20 cellular contexts compared by ENCODE assay signal in genomic region chr16:8645831-8646230, GRCh38. TPM values are rescaled to one million over a fixed set of nuclear protein-coding genes. Genes with fewer than 3 reads are reported as not detected.
DNase-seq lines count a peak whose midpoint lies in the region; ATAC-seq and TF ChIP-seq lines count a peak whose summit lies in the region.
"Had no signal": no experiment of that assay in that cellular context is flagged by ENCODE, and none has a peak within 500 bp of the region (broad histone marks: within the 10 kb centered on the region; RNA-seq: fewer than 3 reads in every experiment).

No MANE protein-coding gene starts in this region.

- no peak overlapping the region for H2AFZ ChIP-seq in OCI-LY7 (ENCODE audit: low read length)
- H2AFZ ChIP-seq: GM23248 had no signal

- H3K4me1 ChIP-seq in OCI-LY7 (ENCODE audit: insufficient read depth, low read length, poor library complexity, severe bottlenecking), result no peaks in the 10 kb centered on the region
- H3K4me1 ChIP-seq: A549 had no signal

- peaks cover 36% of the 10 kb centered on the region for H3K36me3 Mint-ChIP-seq in activated naive CD8-positive, alpha-beta T cell treated with anti-CD3 and anti-CD28 coated beads for 36 hours
- peaks cover 37% of the 10 kb centered on the region for H3K36me3 Mint-ChIP-seq in activated naive CD8-positive, alpha-beta T cell treated with anti-CD3 and anti-CD28 coated beads, Interleukin-2, amount 50 U/mL, for 24 hours (ENCODE audit: low read depth)
- peaks cover 58% of the 10 kb centered on the region for H3K36me3 Mint-ChIP-seq in activated T-helper 1 cell treated with anti-CD3 and anti-CD28 coated beads, Interleukin-12 subunit alpha, Interleukin-12 subunit beta, Interleukin-2, Interleukin-4 antibody, amounts not matched to agents 30 ng/mL and 10 ng/mL and 1 ng/mL, durations not matched to agents 14 hours and 24 hours and 36 hours (ENCODE audit: low read depth)
- H3K36me3 Mint-ChIP-seq in activated CD4-positive, alpha-beta memory T cell treated with anti-CD3 and anti-CD28 coated beads, Interleukin-2, amount 10 ng/mL, durations not matched to agents 7 days and 5 days (ENCODE audit: low read depth), result peaks cover 53% of the 10 kb centered on the region

- peaks cover 9% of the 10 kb centered on the region for H3K4me1 Mint-ChIP-seq in activated naive CD8-positive, alpha-beta T cell treated with anti-CD3 and anti-CD28 coated beads for 36 hours
- H3K4me1 Mint-ChIP-seq in activated naive CD8-positive, alpha-beta T cell treated with anti-CD3 and anti-CD28 coated beads, Interleukin-2, amount 50 U/mL, for 24 hours, result peaks cover 10% of the 10 kb centered on the region
- peaks cover 8% of the 10 kb centered on the region for H3K4me1 Mint-ChIP-seq in activated T-helper 1 cell treated with anti-CD3 and anti-CD28 coated beads, Interleukin-12 subunit alpha, Interleukin-12 subunit beta, Interleukin-2, Interleukin-4 antibody, amounts not matched to agents 30 ng/mL and 10 ng/mL and 1 ng/mL, durations not matched to agents 14 hours and 24 hours and 36 hours (ENCODE audit: low read depth)
- peaks cover 17% of the 10 kb centered on the region for H3K4me1 Mint-ChIP-seq in activated CD4-positive, alpha-beta memory T cell treated with anti-CD3 and anti-CD28 coated beads, Interleukin-2, amount 10 ng/mL, durations not matched to agents 7 days and 5 days

- H3K9me2 ChIP-seq in OCI-LY7 (ENCODE audit: insufficient read depth, low read length), result no peaks in the 10 kb centered on the region

- no peaks in the 10 kb centered on the region for H4K20me1 ChIP-seq in OCI-LY7 (ENCODE audit: insufficient read depth, low read length)

- H3K4me3 Mint-ChIP-seq in activated naive CD8-positive, alpha-beta T cell treated with anti-CD3 and anti-CD28 coated beads for 36 hours, result no peak overlapping the region
- no peak overlapping the region for H3K4me3 Mint-ChIP-seq in activated naive CD8-positive, alpha-beta T cell treated with anti-CD3 and anti-CD28 coated beads, Interleukin-2, amount 50 U/mL, for 24 hours
- H3K4me3 Mint-ChIP-seq in activated T-helper 1 cell treated with anti-CD3 and anti-CD28 coated beads, Interleukin-12 subunit alpha, Interleukin-12 subunit beta, Interleukin-2, Interleukin-4 antibody, amounts not matched to agents 30 ng/mL and 10 ng/mL and 1 ng/mL, durations not matched to agents 14 hours and 24 hours and 36 hours, result no peak overlapping the region
- no peak overlapping the region for H3K4me3 Mint-ChIP-seq in activated CD4-positive, alpha-beta memory T cell treated with anti-CD3 and anti-CD28 coated beads, Interleukin-2, amount 10 ng/mL, durations not matched to agents 7 days and 5 days

- no peaks in the 10 kb centered on the region for H3K27me3 Mint-ChIP-seq in activated naive CD8-positive, alpha-beta T cell treated with anti-CD3 and anti-CD28 coated beads for 36 hours
- H3K27me3 Mint-ChIP-seq in activated naive CD8-positive, alpha-beta T cell treated with anti-CD3 and anti-CD28 coated beads, Interleukin-2, amount 50 U/mL, for 24 hours, result no peaks in the 10 kb centered on the region
- no peaks in the 10 kb centered on the region for H3K27me3 Mint-ChIP-seq in activated T-helper 1 cell treated with anti-CD3 and anti-CD28 coated beads, Interleukin-12 subunit alpha, Interleukin-12 subunit beta, Interleukin-2, Interleukin-4 antibody, amounts not matched to agents 30 ng/mL and 10 ng/mL and 1 ng/mL, durations not matched to agents 14 hours and 24 hours and 36 hours (ENCODE audit: insufficient read depth)
- H3K27me3 Mint-ChIP-seq in activated CD4-positive, alpha-beta memory T cell treated with anti-CD3 and anti-CD28 coated beads, Interleukin-2, amount 10 ng/mL, durations not matched to agents 7 days and 5 days, result no peaks in the 10 kb centered on the region

- peaks cover 73% of the 10 kb centered on the region for H3K36me3 ChIP-seq in OCI-LY7 (ENCODE audit: insufficient read depth, low read length)

- intact Hi-C loops in activated T-helper 1 cell treated with anti-CD3 and anti-CD28 coated beads, Interleukin-12 subunit alpha, Interleukin-12 subunit beta, Interleukin-2, Interleukin-4 antibody, amounts not matched to agents 30 ng/mL and 10 ng/mL and 1 ng/mL, durations not matched to agents 14 hours and 24 hours and 36 hours (cut with micrococcal nuclease), result no loop called here
- intact Hi-C loops in OCI-LY7 (cut with micrococcal nuclease; ENCODE audit: unreplicated experiment), result no loop called here

- DNase-seq in activated naive CD8-positive, alpha-beta T cell treated with anti-CD3 and anti-CD28 coated beads for 36 hours, result no peak
- no peak for DNase-seq in activated naive CD8-positive, alpha-beta T cell treated with anti-CD3 and anti-CD28 coated beads, Interleukin-2, amount 50 U/mL, for 24 hours
- DNase-seq in activated T-helper 1 cell treated with anti-CD3 and anti-CD28 coated beads, Interleukin-12 subunit alpha, Interleukin-12 subunit beta, Interleukin-2, Interleukin-4 antibody, amounts not matched to agents 30 ng/mL and 10 ng/mL and 1 ng/mL, durations not matched to agents 14 hours and 24 hours and 36 hours (ENCODE audit: low spot score), result no peak
- DNase-seq in fibroblast of mammary gland (ENCODE audit: low read depth), result peak; percentile 70
- no peak for DNase-seq in NCI-H2196 (lab: John Stamatoyannopoulos, UW; ENCODE audit: unreplicated experiment)
- no peak for DNase-seq in activated CD4-positive, alpha-beta memory T cell treated with anti-CD3 and anti-CD28 coated beads, Interleukin-2, amount 10 ng/mL, durations not matched to agents 7 days and 5 days
- DNase-seq in OCI-LY7 (ENCODE audit: low spot score), result no peak
- DNase-seq: DMS 273 treated with DMSO at 0.1 percent for 48 hours, GDM1, GM23248, HCEC 1CT, NCI-H1436, NCI-H2081, NCI-H510A treated with DMSO at 0.1 percent for 48 hours, SHP77 treated with DMSO at 0.1 percent for 48 hours had no signal

- no peak for ATAC-seq in activated naive CD8-positive, alpha-beta T cell treated with anti-CD3 and anti-CD28 coated beads, Interleukin-2, amount 50 U/mL, for 24 hours
- ATAC-seq in HG03097 (IDR thresholded peaks at IDR 0.05; ENCODE audit: low FRiP score, unreplicated experiment), result no peak
- ATAC-seq: A549, GM12878, K562 had no signal

- H3K27ac Mint-ChIP-seq in activated naive CD8-positive, alpha-beta T cell treated with anti-CD3 and anti-CD28 coated beads for 36 hours, result peak overlapping the region; percentile 2
- H3K27ac Mint-ChIP-seq in activated naive CD8-positive, alpha-beta T cell treated with anti-CD3 and anti-CD28 coated beads, Interleukin-2, amount 50 U/mL, for 24 hours, result no peak overlapping the region
- peak overlapping the region; percentile 0 for H3K27ac Mint-ChIP-seq in activated T-helper 1 cell treated with anti-CD3 and anti-CD28 coated beads, Interleukin-12 subunit alpha, Interleukin-12 subunit beta, Interleukin-2, Interleukin-4 antibody, amounts not matched to agents 30 ng/mL and 10 ng/mL and 1 ng/mL, durations not matched to agents 14 hours and 24 hours and 36 hours
- no peak overlapping the region for H3K27ac Mint-ChIP-seq in activated CD4-positive, alpha-beta memory T cell treated with anti-CD3 and anti-CD28 coated beads, Interleukin-2, amount 10 ng/mL, durations not matched to agents 7 days and 5 days

- BruUV-seq in OCI-LY7 (replicated peaks; lab: Mats Ljungman, UMichigan), result no TSS peak

- H3K4me3 ChIP-seq in fibroblast of mammary gland (ENCODE audit: control insufficient read depth, low read depth, low read length) (no peak overlapping the region), OCI-LY7 (ENCODE audit: low read depth, low read length, poor library complexity, severe bottlenecking) (no peak overlapping the region)
- H3K4me3 ChIP-seq: A549; BLaER1 treated with 17β-estradiol and CSF1 and Interleukin-3, amounts not matched to agents 10 nM and 100 nM; GM12878; GM23248; K562 had no signal

- POLR2A ChIA-PET in activated CD4-positive, alpha-beta memory T cell treated with anti-CD3 and anti-CD28 coated beads, Interleukin-2, amount 10 ng/mL, durations not matched to agents 7 days and 5 days (lab: Charles Lee), result interaction anchor here (1.3 kb wide), 1 partner anchor 17 kb away, joined by 4 read pairs; no protein-coding TSS in a partner anchor
- POLR2A ChIA-PET in OCI-LY7 (lab: Charles Lee), result no interaction called here

- CTCF ChIA-PET in activated CD4-positive, alpha-beta memory T cell treated with anti-CD3 and anti-CD28 coated beads, Interleukin-2, amount 10 ng/mL, durations not matched to agents 7 days and 5 days (lab: Charles Lee), result interaction anchor here (1.7 kb wide), 1 partner anchor 9 kb away, joined by 4 read pairs; no protein-coding TSS in a partner anchor
- CTCF ChIA-PET in OCI-LY7 (lab: Charles Lee; ENCODE audit: unreplicated experiment), result no interaction called here

- no peak overlapping the region for H3K4me2 ChIP-seq in OCI-LY7 (ENCODE audit: low read length)
- H3K4me2 ChIP-seq: A549 had no signal

- no peak for TF ChIP-seq CTCF in fibroblast of mammary gland (conservative IDR thresholded peaks at IDR 0.05; ENCODE audit: control insufficient read depth, insufficient read depth, low read depth, low read length)
- TF ChIP-seq CTCF in OCI-LY7 (conservative IDR thresholded peaks at IDR 0.05; ENCODE audit: low read length), result no peak

- no peaks in the 10 kb centered on the region for H3K9me3 Mint-ChIP-seq in activated naive CD8-positive, alpha-beta T cell treated with anti-CD3 and anti-CD28 coated beads for 36 hours
- no peaks in the 10 kb centered on the region for H3K9me3 Mint-ChIP-seq in activated naive CD8-positive, alpha-beta T cell treated with anti-CD3 and anti-CD28 coated beads, Interleukin-2, amount 50 U/mL, for 24 hours
- no peaks in the 10 kb centered on the region for H3K9me3 Mint-ChIP-seq in activated T-helper 1 cell treated with anti-CD3 and anti-CD28 coated beads, Interleukin-12 subunit alpha, Interleukin-12 subunit beta, Interleukin-2, Interleukin-4 antibody, amounts not matched to agents 30 ng/mL and 10 ng/mL and 1 ng/mL, durations not matched to agents 14 hours and 24 hours and 36 hours
- no peaks in the 10 kb centered on the region for H3K9me3 Mint-ChIP-seq in activated CD4-positive, alpha-beta memory T cell treated with anti-CD3 and anti-CD28 coated beads, Interleukin-2, amount 10 ng/mL, durations not matched to agents 7 days and 5 days

- H3K27ac ChIP-seq in OCI-LY7 (ENCODE audit: low read depth, low read length, poor library complexity, severe bottlenecking), result no peak overlapping the region
- H3K27ac ChIP-seq: A549, GM23248 had no signal

- no peaks in the 10 kb centered on the region for H3K79me2 ChIP-seq in OCI-LY7 (ENCODE audit: insufficient read depth, low read depth, low read length)

- H3K9me3 ChIP-seq in OCI-LY7 (ENCODE audit: low read length), result no peaks in the 10 kb centered on the region
- H3K9me3 ChIP-seq: A549; BLaER1 treated with 17β-estradiol and CSF1 and Interleukin-3, amounts not matched to agents 10 nM and 100 nM had no signal

RNA-seq across cellular contexts. Expression of gene METTL22, which starts 24.3 kb away (rescaled TPM):
- 10 to 100 TPM; 25.0 to 26.8 TPM for total RNA-seq in activated naive CD8-positive, alpha-beta T cell treated with anti-CD3 and anti-CD28 coated beads for 36 hours
- 30.0 and 32.0 TPM in 2 replicates for total RNA-seq in activated T-helper 1 cell treated with anti-CD3 and anti-CD28 coated beads, Interleukin-12 subunit alpha, Interleukin-12 subunit beta, Interleukin-2, Interleukin-4 antibody, amounts not matched to agents 30 ng/mL and 10 ng/mL and 1 ng/mL, durations not matched to agents 14 hours and 24 hours and 36 hours
- total RNA-seq in activated CD4-positive, alpha-beta memory T cell treated with anti-CD3 and anti-CD28 coated beads, Interleukin-2, amount 10 ng/mL, durations not matched to agents 7 days and 5 days, result 10 to 100 TPM; 25.7 to 27.6 TPM
- 17.7 and 22.4 TPM in 2 replicates for total RNA-seq in OCI-LY7 (2014; rRNA removed; shearing (Covaris generic))
- total RNA-seq in OCI-LY7 (2022), result 55.0 and 55.2 TPM in 2 replicates

RNA-seq across cellular contexts. Expression of gene ABAT, which starts 28.6 kb away (rescaled TPM):
- 1 to 10 TPM; 4.1 to 4.8 TPM for total RNA-seq in activated naive CD8-positive, alpha-beta T cell treated with anti-CD3 and anti-CD28 coated beads for 36 hours
- 7.3 and 7.7 TPM in 2 replicates for total RNA-seq in activated T-helper 1 cell treated with anti-CD3 and anti-CD28 coated beads, Interleukin-12 subunit alpha, Interleukin-12 subunit beta, Interleukin-2, Interleukin-4 antibody, amounts not matched to agents 30 ng/mL and 10 ng/mL and 1 ng/mL, durations not matched to agents 14 hours and 24 hours and 36 hours
- 1 to 10 TPM; 5.5 to 5.9 TPM for total RNA-seq in activated CD4-positive, alpha-beta memory T cell treated with anti-CD3 and anti-CD28 coated beads, Interleukin-2, amount 10 ng/mL, durations not matched to agents 7 days and 5 days
- 2.0 and 6.2 TPM in 2 replicates for total RNA-seq in OCI-LY7 (2014; rRNA removed; shearing (Covaris generic))
- 4.1 and 6.7 TPM in 2 replicates for total RNA-seq in OCI-LY7 (2022)

RNA-seq across cellular contexts. Expression of gene TMEM114, which starts 55.5 kb away (rescaled TPM):
- total RNA-seq in activated naive CD8-positive, alpha-beta T cell treated with anti-CD3 and anti-CD28 coated beads for 36 hours, result not detected
- not detected in 2 replicates for total RNA-seq in activated T-helper 1 cell treated with anti-CD3 and anti-CD28 coated beads, Interleukin-12 subunit alpha, Interleukin-12 subunit beta, Interleukin-2, Interleukin-4 antibody, amounts not matched to agents 30 ng/mL and 10 ng/mL and 1 ng/mL, durations not matched to agents 14 hours and 24 hours and 36 hours
- total RNA-seq in activated CD4-positive, alpha-beta memory T cell treated with anti-CD3 and anti-CD28 coated beads, Interleukin-2, amount 10 ng/mL, durations not matched to agents 7 days and 5 days, result not detected
- total RNA-seq in OCI-LY7 (2014; rRNA removed; shearing (Covaris generic)), result not detected in 2 replicates
- not detected in 2 replicates for total RNA-seq in OCI-LY7 (2022)
- total RNA-seq: GM12878, GM23248, K562 had no signal

Comparison
In these comparisons a context has a peak if more than half of its experiments do, and no peak if none do; other contexts are left out.
1. H3K27ac Mint-ChIP-seq: peak in activated naive CD8-positive, alpha-beta T cell treated with anti-CD3 and anti-CD28 coated beads for 36 hours (single experiment) and activated T-helper 1 cell treated with anti-CD3 and anti-CD28 coated beads, Interleukin-12 subunit alpha, Interleukin-12 subunit beta, Interleukin-2, Interleukin-4 antibody, amounts not matched to agents 30 ng/mL and 10 ng/mL and 1 ng/mL, durations not matched to agents 14 hours and 24 hours and 36 hours (single experiment); none in activated naive CD8-positive, alpha-beta T cell treated with anti-CD3 and anti-CD28 coated beads, Interleukin-2, amount 50 U/mL, for 24 hours (single experiment) and activated CD4-positive, alpha-beta memory T cell treated with anti-CD3 and anti-CD28 coated beads, Interleukin-2, amount 10 ng/mL, durations not matched to agents 7 days and 5 days (single experiment).